In genomic region chr17:49957350-49957749, GRCh38 we compare ENCODE assay signal across 24 cellular contexts. TPM values are rescaled to one million over a fixed set of nuclear protein-coding genes. Genes with fewer than 3 reads are reported as not detected.
DNase-seq lines count a peak whose midpoint lies in the region; ATAC-seq, FAIRE-seq and TF ChIP-seq lines count a peak whose summit lies in the region.
"Had no signal": no experiment of that assay in that cellular context is flagged by ENCODE, and none has a peak within 500 bp of the region (broad histone marks: within the 10 kb centered on the region; RNA-seq: fewer than 3 reads in every experiment).

No MANE protein-coding gene starts in this region.

- FAIRE-seq in HTR-8/SVneo (lab: Jason Lieb, UNC) (peak; percentile 44), H1 (lab: Jason Lieb, UNC) (no peak)
- FAIRE-seq: A204.1, D721Med, G401.6, GM12891 had no signal

- no peak overlapping the region for H2BK120ac ChIP-seq in H1 (replicated peaks; ENCODE audit: low read depth, low read length)

- no peak overlapping the region for H2AFZ ChIP-seq in H1 (ENCODE audit: low read length)

- H3K36me3 ChIP-seq in H1 (ENCODE audit: control insufficient read depth in 2 of 4, insufficient read depth in 4 of 4, low read length in 3 of 4), result no peaks in the 10 kb centered on the region
- H3K36me3 ChIP-seq: BE2C, BLaER1 had no signal

- H3K23me2 ChIP-seq in H1 (ENCODE audit: low read depth, low read length), result 0 out of 2 replicates have a peak, but pooled peaks cover 3% of the 10 kb centered on the region

- peaks cover 0 to 1% (median under 1%) of the 10 kb centered on the region in 4 experiments; a peak in 3 of 7 replicates for H3K4me1 ChIP-seq in H1 (replicated peaks in 1 of 4; ENCODE audit: control insufficient read depth in 3 of 4, insufficient read depth in 4 of 4, low read length in 3 of 4)
- H3K4me1 ChIP-seq: BE2C had no signal

- H2BK15ac ChIP-seq in H1 (ENCODE audit: low read length), result no peak overlapping the region

- no peak overlapping the region for H3K27ac Mint-ChIP-seq in WTC11
- H3K27ac Mint-ChIP-seq: CD4-positive, CD25-positive, alpha-beta regulatory T cell had no signal

- H2BK12ac ChIP-seq in H1 (ENCODE audit: low read depth, low read length), result 0 out of 2 replicates have a peak overlapping the region, but pooled peaks have one; percentile 2

- no peak for TF ChIP-seq EP300 in H1 (IDR thresholded peaks at IDR 0.05; ENCODE audit: borderline replicate concordance in 1 of 2, low read depth in 2 of 2, low read length in 2 of 2)

- TF ChIP-seq POLR2A in H1 (IDR thresholded peaks at IDR 0.05; ENCODE audit: control extremely low read depth in 1 of 2, low read depth in 2 of 2, low read length in 2 of 2), result no peak

- H3K27me3 ChIP-seq in H1 (replicated peaks in 1 of 4; ENCODE audit: control insufficient read depth in 3 of 4, extremely low read depth in 1 of 4, insufficient read depth in 3 of 4, low read length in 3 of 4), result peaks cover 2 to 16% (median 11%) of the 10 kb centered on the region in 4 experiments

- no peak overlapping the region for H3K14ac ChIP-seq in H1 (ENCODE audit: insufficient read length)

- H3K79me1 ChIP-seq in H1 (ENCODE audit: low read depth, low read length), result no peaks in the 10 kb centered on the region

- no peaks in the 10 kb centered on the region for H3K36me3 Mint-ChIP-seq in WTC11
- H3K36me3 Mint-ChIP-seq: CD4-positive, alpha-beta memory T cell; CD4-positive, CD25-positive, alpha-beta regulatory T cell had no signal

- no peak overlapping the region for H3K23ac ChIP-seq in H1 (ENCODE audit: insufficient read length)

- no peak overlapping the region for H3K4me3 Mint-ChIP-seq in WTC11
- H3K4me3 Mint-ChIP-seq: CD4-positive, alpha-beta memory T cell; CD4-positive, CD25-positive, alpha-beta regulatory T cell had no signal

- no peak overlapping the region for H3K4ac ChIP-seq in H1 (replicated peaks; ENCODE audit: insufficient read length, low read depth, low read length)

- no peak overlapping the region for H4K5ac ChIP-seq in H1 (ENCODE audit: insufficient read length, low read depth, low read length)

- no peak for DNase-seq in HTR-8/SVneo (ENCODE audit: insufficient read length, low spot score)
- DNase-seq in WTC11 (ENCODE audit: low spot score), result no peak
- no peak for DNase-seq in H1 (ENCODE audit: low read depth in 1 of 2, low spot score in 2 of 2)
- no peak for DNase-seq in middle frontal gyrus (ENCODE audit: extremely low spot score, low spot score)
- DNase-seq: 8988T; ACHN; BE2C; C1 segment of cervical spinal cord; Caco-2; Calu3; CD4-positive, alpha-beta memory T cell; CD4-positive, CD25-positive, alpha-beta regulatory T cell; DMS79 treated with DMSO at 0.1 percent for 48 hours; GF-D8 had no signal

- 82% methylated on average over 3 of the region's 3 CpGs; no CpG with 5 or more reads in 1 of the 2 experiments for WGBS in H1 (ENCODE audit: extremely low coverage in 1 of 2, insufficient coverage in 1 of 2, insufficient read length in 1 of 2, insufficient replicate concordance in 2 of 2, low coverage in 1 of 2, low lambda C conversion rate in 2 of 2, missing lambda C conversion rate in 1 of 2), 2 experiments

- no peak overlapping the region for H3K27ac ChIP-seq in H1 (ENCODE audit: low read depth, low read length)
- H3K27ac ChIP-seq: BLaER1 had no signal

- no peak overlapping the region for H2BK5ac ChIP-seq in H1 (ENCODE audit: low read depth, low read length)

- no peak overlapping the region for H3K9ac ChIP-seq in H1 (replicated peaks in 1 of 4; ENCODE audit: extremely low read depth in 1 of 4, low read depth in 3 of 4, low read length in 3 of 4)
- H3K9ac ChIP-seq: BLaER1 had no signal

- H3K4me2 ChIP-seq in H1 (ENCODE audit: insufficient read depth in 1 of 2, low read depth in 2 of 2, low read length in 2 of 2), result no peak overlapping the region
- H3K4me2 ChIP-seq: BLaER1 had no signal

- CTCF ChIA-PET in WTC11 (lab: Charles Lee) (interaction anchor here (0.5 to 5.1 kb wide), 5 partner anchors 37 to 1008 kb away, joined by 3 to 31 read pairs (median 6); partner anchors contain the start of gene DLX3), H1 (lab: Charles Lee; ENCODE audit: partially characterized antibody) (interaction anchor here (0.5 to 16.9 kb wide), 17 partner anchors 10 to 395 kb away, joined by 3 to 275 read pairs (median 6); partner anchors contain the start of gene DLX3)

- H3K4me1 Mint-ChIP-seq in WTC11, result peaks cover 11% of the 10 kb centered on the region

- H3K9me3 Mint-ChIP-seq in WTC11, result no peaks in the 10 kb centered on the region

- POLR2A ChIA-PET in WTC11 (lab: Charles Lee) (interaction anchor here (0.6 kb wide), 1 partner anchor 85 kb away, joined by 3 read pairs; no protein-coding TSS in a partner anchor), H1 (lab: Charles Lee; ENCODE audit: partially characterized antibody) (interaction anchor here (0.9 kb wide), 1 partner anchor 91 kb away, joined by 3 read pairs; no protein-coding TSS in a partner anchor)

- no peak for TF ChIP-seq RAD21 in H1 (IDR thresholded peaks at IDR 0.05 in 1 of 2, conservative IDR thresholded peaks at IDR 0.05 in 1 of 2; ENCODE audit: low read depth in 2 of 2, low read length in 2 of 2)

- H4K20me1 ChIP-seq in H1 (replicated peaks in 1 of 2; ENCODE audit: control insufficient read depth in 1 of 2, insufficient read depth in 2 of 2, low read length in 2 of 2), result peaks cover 0 to 2% of the 10 kb centered on the region in 2 experiments

- TF ChIP-seq CTCF in WTC11 (IDR thresholded peaks at IDR 0.05), result no peak
- no peak for TF ChIP-seq CTCF in H1 (IDR thresholded peaks at IDR 0.05; ENCODE audit: control extremely low read depth in 1 of 3, insufficient read depth in 1 of 3, low read depth in 1 of 3, low read length in 3 of 3)

- no peak overlapping the region for H2BK20ac ChIP-seq in H1 (ENCODE audit: low read length)

- no peak overlapping the region for H3K56ac ChIP-seq in H1 (replicated peaks; ENCODE audit: insufficient read length, low read depth, low read length)

- ATAC-seq in WTC11, result no peak
- no peak for ATAC-seq in GM18873 (IDR thresholded peaks at IDR 0.05; ENCODE audit: low FRiP score, unreplicated experiment)
- ATAC-seq in HG02840 (IDR thresholded peaks at IDR 0.05; ENCODE audit: low FRiP score, unreplicated experiment), result no peak

- H3K18ac ChIP-seq in H1 (ENCODE audit: extremely low read depth, low read length), result no peak overlapping the region

- H3K79me2 ChIP-seq in H1 (ENCODE audit: control insufficient read depth in 1 of 2, insufficient read depth in 2 of 2, low read length in 2 of 2), result no peaks in the 10 kb centered on the region

- H3K27me3 Mint-ChIP-seq in WTC11 (ENCODE audit: low read depth), result peaks cover 59% of the 10 kb centered on the region

- H4K8ac ChIP-seq in H1 (ENCODE audit: extremely low read depth, insufficient read depth, low read length), result no peak overlapping the region

- H3K9me3 ChIP-seq in H1 (ENCODE audit: insufficient read depth in 2 of 2, low read depth in 1 of 2, low read length in 1 of 2), result no peaks in the 10 kb centered on the region
- H3K9me3 ChIP-seq: BE2C, BLaER1, Caco-2 had no signal

- H3K4me3 ChIP-seq in H1 (ENCODE audit: extremely low read depth in 1 of 4, insufficient read depth in 2 of 4, low read depth in 3 of 4, low read length in 4 of 4), result no peak overlapping the region
- H3K4me3 ChIP-seq: BLaER1 had no signal

- no peak overlapping the region for H2AK5ac ChIP-seq in H1 (ENCODE audit: low read depth, low read length)

- H4K91ac ChIP-seq in H1 (replicated peaks; ENCODE audit: insufficient read length, low read length), result no peak overlapping the region

TF ChIP-seq in WTC11, 78 proteins besides CTCF, POLR2A, EP300 and RAD21:
- no peak for TF ChIP-seq ATF1 (CRISPR knock-in tag; IDR thresholded peaks at IDR 0.05)
- 0 out of 2 replicates have a peak, but pooled peaks have one; percentile 19 for TF ChIP-seq GTF2I (CRISPR knock-in tag; conservative IDR thresholded peaks at IDR 0.05)

TF ChIP-seq in H1, 55 proteins besides CTCF, POLR2A, EP300 and RAD21:
- TF ChIP-seq ZNF274 (IDR thresholded peaks at IDR 0.05; ENCODE audit: borderline replicate concordance, extremely low read depth, low read length) (no peak), RNF2 (IDR thresholded peaks at IDR 0.05; ENCODE audit: borderline replicate concordance, low read depth, low read length, missing control alignments, poor library complexity, severe bottlenecking) (no peak), SIN3A (conservative IDR thresholded peaks at IDR 0.05 in 1 of 2, IDR thresholded peaks at IDR 0.05 in 1 of 2; ENCODE audit: low read depth in 1 of 2, low read length in 2 of 2) (no peak)
TF ChIP-seq in H1: peak in this region for 0.

RNA-seq across cellular contexts. Expression of gene DLX4, which starts 11.6 kb away (rescaled TPM):
- 1.3 to 1.8 TPM (median 1.6 TPM) in 3 replicates for total RNA-seq in WTC11 (2021)
- 0.80 and 0.88 TPM in 2 replicates for total RNA-seq in H1 (2021; fragmentation: NEBNext Ultra II Directional; extraction: Animal tissue kit (Norgen Biotek cat#: 25700))
- polyA plus RNA-seq in H1 (2011; rRNA removed), result 0.67 and 1.5 TPM in 2 replicates
- polyA plus RNA-seq in H1 (2011; cell fraction: cytosol; rRNA removed), result 0.94 TPM
- polyA plus RNA-seq in H1 (2011; cell fraction: nucleus; rRNA removed), result 5.0 TPM
- polyA plus RNA-seq in H1 (2012, experiment 1 of 2), result 0.64 to 1.2 TPM (median 0.93 TPM) in 4 replicates
- polyA plus RNA-seq in H1 (2012, experiment 2 of 2), result 0.84 TPM
- polyA plus RNA-seq in H1 (2013, experiment 1 of 2), result 0.97 TPM
- 0.87 TPM for polyA plus RNA-seq in H1 (2013, experiment 2 of 2)
- polyA minus RNA-seq in H1 (2011; rRNA and poly(A)+ RNA removed), result 0.39 and 0.73 TPM in 2 replicates
- 0.88 TPM for polyA minus RNA-seq in H1 (2011; cell fraction: cytosol; rRNA and poly(A)+ RNA removed)
- polyA minus RNA-seq in H1 (2011; cell fraction: nucleus; rRNA and poly(A)+ RNA removed), result 2.2 TPM
- total RNA-seq: CD4-positive, CD25-positive, alpha-beta regulatory T cell had no signal
- polyA plus RNA-seq: CD4-positive, CD25-positive, alpha-beta regulatory T cell had no signal

RNA-seq across cellular contexts. Expression of gene DLX3, which starts 37.7 kb away (rescaled TPM):
- 0.44 to 0.78 TPM (median 0.74 TPM) in 3 replicates for total RNA-seq in WTC11 (2021)
- total RNA-seq in H1 (2021; fragmentation: NEBNext Ultra II Directional; extraction: Animal tissue kit (Norgen Biotek cat#: 25700)), result 0.15 TPM in 1 of 2 replicates, not detected in the other
- 0.06 and 0.20 TPM in 2 replicates for polyA plus RNA-seq in H1 (2011; rRNA removed)
- 0.12 TPM for polyA plus RNA-seq in H1 (2011; cell fraction: cytosol; rRNA removed)
- polyA plus RNA-seq in H1 (2011; cell fraction: nucleus; rRNA removed), result 0.29 TPM
- polyA plus RNA-seq in H1 (2012, experiment 1 of 2), result 0.15 to 0.25 TPM (median 0.25 TPM) in 3 of 4 replicates, not detected in the other
- polyA plus RNA-seq in H1 (2012, experiment 2 of 2), result 0.35 TPM
- polyA plus RNA-seq in H1 (2013, experiment 1 of 2), result 0.12 TPM
- polyA plus RNA-seq in H1 (2013, experiment 2 of 2), result 0.17 TPM
- polyA minus RNA-seq in H1 (2011; rRNA and poly(A)+ RNA removed), result 0.09 and 0.10 TPM in 2 replicates
- polyA minus RNA-seq in H1 (2011; cell fraction: cytosol; rRNA and poly(A)+ RNA removed), result not detected
- polyA minus RNA-seq in H1 (2011; cell fraction: nucleus; rRNA and poly(A)+ RNA removed), result 1.3 TPM
- total RNA-seq: A673; Calu3; CD4-positive, alpha-beta memory T cell; CD4-positive, CD25-positive, alpha-beta regulatory T cell had no signal
- polyA plus RNA-seq: AG04450; CD14-positive monocyte; CD4-positive, alpha-beta memory T cell had no signal
